In the genomic region with DNA sequence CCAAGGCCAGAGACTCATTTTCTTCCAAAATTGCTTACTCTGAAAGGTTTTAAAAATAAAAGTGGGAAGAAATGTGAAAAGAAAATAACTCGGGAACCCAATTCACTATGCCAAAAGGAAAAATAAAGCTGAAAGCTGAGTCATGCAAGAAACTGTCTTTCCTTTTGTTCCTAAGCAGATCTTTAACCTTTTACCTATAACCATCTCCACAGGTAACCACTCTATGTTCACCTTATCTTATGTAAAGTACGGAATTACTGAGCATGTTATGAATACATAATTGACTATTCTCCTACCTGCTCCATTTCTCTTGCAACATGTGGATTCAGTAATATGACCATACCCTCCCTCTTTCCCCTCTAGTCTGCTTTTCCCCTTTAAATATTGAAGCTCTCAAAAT, we compare ENCODE assay signal across 1 cellular context.
TF ChIP-seq lines count a peak whose summit lies in the region.

No MANE protein-coding gene starts in this region.

TF ChIP-seq in GM23338, 12 proteins besides CTCF, POLR2A, EP300 and RAD21 (continued from another document):
- TF ChIP-seq, protein P1, sequence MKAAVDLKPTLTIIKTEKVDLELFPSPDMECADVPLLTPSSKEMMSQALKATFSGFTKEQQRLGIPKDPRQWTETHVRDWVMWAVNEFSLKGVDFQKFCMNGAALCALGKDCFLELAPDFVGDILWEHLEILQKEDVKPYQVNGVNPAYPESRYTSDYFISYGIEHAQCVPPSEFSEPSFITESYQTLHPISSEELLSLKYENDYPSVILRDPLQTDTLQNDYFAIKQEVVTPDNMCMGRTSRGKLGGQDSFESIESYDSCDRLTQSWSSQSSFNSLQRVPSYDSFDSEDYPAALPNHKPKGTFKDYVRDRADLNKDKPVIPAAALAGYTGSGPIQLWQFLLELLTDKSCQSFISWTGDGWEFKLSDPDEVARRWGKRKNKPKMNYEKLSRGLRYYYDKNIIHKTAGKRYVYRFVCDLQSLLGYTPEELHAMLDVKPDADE (IDR thresholded peaks at IDR 0.05) = no peak
- TF ChIP-seq JUNB (IDR thresholded peaks at IDR 0.05; ENCODE audit: unreplicated experiment) (no peak), STAT1 (IDR thresholded peaks at IDR 0.05; ENCODE audit: unreplicated experiment) (no peak), ZNF114 (CRISPR knock-in tag; IDR thresholded peaks at IDR 0.05) (no peak), POLR2AphosphoS5 (IDR thresholded peaks at IDR 0.05; ENCODE audit: low read depth) (no peak), CREB1 (CRISPR knock-in tag; IDR thresholded peaks at IDR 0.05; ENCODE audit: low read depth) (no peak)
- TF ChIP-seq, protein P2, sequence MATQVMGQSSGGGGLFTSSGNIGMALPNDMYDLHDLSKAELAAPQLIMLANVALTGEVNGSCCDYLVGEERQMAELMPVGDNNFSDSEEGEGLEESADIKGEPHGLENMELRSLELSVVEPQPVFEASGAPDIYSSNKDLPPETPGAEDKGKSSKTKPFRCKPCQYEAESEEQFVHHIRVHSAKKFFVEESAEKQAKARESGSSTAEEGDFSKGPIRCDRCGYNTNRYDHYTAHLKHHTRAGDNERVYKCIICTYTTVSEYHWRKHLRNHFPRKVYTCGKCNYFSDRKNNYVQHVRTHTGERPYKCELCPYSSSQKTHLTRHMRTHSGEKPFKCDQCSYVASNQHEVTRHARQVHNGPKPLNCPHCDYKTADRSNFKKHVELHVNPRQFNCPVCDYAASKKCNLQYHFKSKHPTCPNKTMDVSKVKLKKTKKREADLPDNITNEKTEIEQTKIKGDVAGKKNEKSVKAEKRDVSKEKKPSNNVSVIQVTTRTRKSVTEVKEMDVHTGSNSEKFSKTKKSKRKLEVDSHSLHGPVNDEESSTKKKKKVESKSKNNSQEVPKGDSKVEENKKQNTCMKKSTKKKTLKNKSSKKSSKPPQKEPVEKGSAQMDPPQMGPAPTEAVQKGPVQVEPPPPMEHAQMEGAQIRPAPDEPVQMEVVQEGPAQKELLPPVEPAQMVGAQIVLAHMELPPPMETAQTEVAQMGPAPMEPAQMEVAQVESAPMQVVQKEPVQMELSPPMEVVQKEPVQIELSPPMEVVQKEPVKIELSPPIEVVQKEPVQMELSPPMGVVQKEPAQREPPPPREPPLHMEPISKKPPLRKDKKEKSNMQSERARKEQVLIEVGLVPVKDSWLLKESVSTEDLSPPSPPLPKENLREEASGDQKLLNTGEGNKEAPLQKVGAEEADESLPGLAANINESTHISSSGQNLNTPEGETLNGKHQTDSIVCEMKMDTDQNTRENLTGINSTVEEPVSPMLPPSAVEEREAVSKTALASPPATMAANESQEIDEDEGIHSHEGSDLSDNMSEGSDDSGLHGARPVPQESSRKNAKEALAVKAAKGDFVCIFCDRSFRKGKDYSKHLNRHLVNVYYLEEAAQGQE (IDR thresholded peaks at IDR 0.05; ENCODE audit: unreplicated experiment) = no peak
